1 cellular context compared by ENCODE assay signal in genomic region chr2:6780765-6781274, GRCh38.
TF ChIP-seq lines count a peak whose summit lies in the region.

No MANE protein-coding gene starts in this region.

TF ChIP-seq in HepG2, 621 proteins besides CTCF, POLR2A, EP300 and RAD21 (continued from another document):
- no peak for TF ChIP-seq HNRNPUL1 (IDR thresholded peaks at IDR 0.05; ENCODE audit: low read depth, low read length)
- no peak for TF ChIP-seq SP140L (CRISPR knock-in tag; IDR thresholded peaks at IDR 0.05; ENCODE audit: borderline replicate concordance)
